Comparison of ENCODE assay signal across 11 cellular contexts in genomic region chr4:158171456-158171790, GRCh38. TPM values are rescaled to one million over a fixed set of nuclear protein-coding genes. Genes with fewer than 3 reads are reported as not detected.
DNase-seq lines count a peak whose midpoint lies in the region; TF ChIP-seq lines count a peak whose summit lies in the region.
"Had no signal": no experiment of that assay in that cellular context is flagged by ENCODE, and none has a peak within 500 bp of the region (broad histone marks: within the 10 kb centered on the region; RNA-seq: fewer than 3 reads in every experiment).

No MANE protein-coding gene starts in this region.

- TF ChIP-seq CTCF in VCaP (conservative IDR thresholded peaks at IDR 0.05): no peak
- no peak for TF ChIP-seq CTCF in neural crest cell (conservative IDR thresholded peaks at IDR 0.05)
- TF ChIP-seq CTCF in type B pancreatic cell (conservative IDR thresholded peaks at IDR 0.05): no peak

- DNase-seq in erythroblast (lab: John Stamatoyannopoulos, UW): no peak
- DNase-seq in neural crest cell (ENCODE audit: low read depth, low spot score): no peak
- no peak for DNase-seq in type B pancreatic cell (ENCODE audit: extremely low spot score, unreplicated experiment)
- no peak for DNase-seq in SK-N-DZ (ENCODE audit: low spot score)
- no peak for DNase-seq in posterior vena cava (ENCODE audit: low spot score)
- DNase-seq in NCI-H446 (lab: John Stamatoyannopoulos, UW): no peak
- DNase-seq: activated naive CD4-positive, alpha-beta T cell treated with Interleukin-2 at 50 U/mL for 16 hours; naive thymus-derived CD4-positive, alpha-beta T cell; NCI-H2029 had no signal

- H3K4me3 Mint-ChIP-seq in neural crest cell (peak overlapping the region; percentile 47), type B pancreatic cell (peak overlapping the region; percentile 89)
- H3K4me3 Mint-ChIP-seq: WTC11 had no signal

- peak; percentile 4 for TF ChIP-seq POLR2A in erythroblast (IDR thresholded peaks at IDR 0.05; ENCODE audit: low read length)

- H3K27me3 Mint-ChIP-seq in neural crest cell (ENCODE audit: low read depth) (no peaks in the 10 kb centered on the region), type B pancreatic cell (no peaks in the 10 kb centered on the region)

- H3K36me3 Mint-ChIP-seq in neural crest cell (ENCODE audit: low read depth) (no peaks in the 10 kb centered on the region), type B pancreatic cell (peaks cover 4% of the 10 kb centered on the region)
- H3K36me3 Mint-ChIP-seq: naive thymus-derived CD4-positive, alpha-beta T cell; WTC11 had no signal

- intact Hi-C loops in posterior vena cava (cut with DNase I): loop anchor here in 1 of 2 donors (5.0 kb wide), 1 partner anchor 179 kb away; no protein-coding TSS in a partner anchor

- H3K27ac Mint-ChIP-seq in neural crest cell (ENCODE audit: unreplicated experiment): no peak overlapping the region
- peak overlapping the region; percentile 39 for H3K27ac Mint-ChIP-seq in type B pancreatic cell
- H3K27ac Mint-ChIP-seq: naive thymus-derived CD4-positive, alpha-beta T cell; WTC11 had no signal

- H3K27ac ChIP-seq in VCaP: peak overlapping the region; percentile 96

- H3K9me3 Mint-ChIP-seq in neural crest cell (no peaks in the 10 kb centered on the region), type B pancreatic cell (no peaks in the 10 kb centered on the region)
- H3K9me3 Mint-ChIP-seq: naive thymus-derived CD4-positive, alpha-beta T cell; WTC11 had no signal

- H3K4me1 Mint-ChIP-seq in neural crest cell (peaks cover 31% of the 10 kb centered on the region), type B pancreatic cell (ENCODE audit: unreplicated experiment) (peaks cover 28% of the 10 kb centered on the region)

RNA-seq across cellular contexts. Expression of gene GASK1B, which starts 1.4 kb away (rescaled TPM):
- total RNA-seq in neural crest cell: 8.7 and 8.8 TPM in 2 replicates
- 37.0 and 37.1 TPM in 2 replicates for total RNA-seq in type B pancreatic cell (ENCODE audit: low replicate concordance)
- polyA plus RNA-seq in SK-N-DZ (2014; cell fraction: cytosol; rRNA removed): 0.14 TPM in 2 replicates
- 0.04 and 0.16 TPM in 2 replicates for polyA plus RNA-seq in SK-N-DZ (2014; cell fraction: nucleus; rRNA removed)
- 10 to 100 TPM; 51.6 to 82.2 TPM for total RNA-seq in posterior vena cava

RNA-seq across cellular contexts. Expression of gene TMEM144, which starts 38.9 kb away (rescaled TPM):
- total RNA-seq in neural crest cell (1.6 and 1.8 TPM in 2 replicates), type B pancreatic cell (ENCODE audit: low replicate concordance) (7.1 and 12.8 TPM in 2 replicates), posterior vena cava (1 to 10 TPM; 5.1 to 8.0 TPM)
- not detected in 2 replicates for polyA plus RNA-seq in SK-N-DZ (2014; cell fraction: cytosol; rRNA removed)
- polyA plus RNA-seq in SK-N-DZ (2014; cell fraction: nucleus; rRNA removed): 0.29 TPM in 1 of 2 replicates, not detected in the other
- polyA plus RNA-seq: naive thymus-derived CD4-positive, alpha-beta T cell had no signal
